ENCODE assay signal across 8 cellular contexts in genomic region chr16:14286381-14287230, GRCh38.
DNase-seq lines count a peak whose midpoint lies in the region; ATAC-seq and TF ChIP-seq lines count a peak whose summit lies in the region.

No MANE protein-coding gene starts in this region.

- no peaks in the 10 kb centered on the region for H3K79me2 ChIP-seq in DND-41 (ENCODE audit: insufficient read depth, low read length)

- H3K9ac ChIP-seq in DND-41 (ENCODE audit: low read depth, low read length) (peak overlapping the region; percentile 64; the same call in 1 of the 2 replicates), mucosa of stomach (ENCODE audit: low read length) (no peak overlapping the region)

- H3K4me3 ChIP-seq in DND-41 (ENCODE audit: low read depth in 1 of 2, low read length in 2 of 2) (peak overlapping the region in 1 of 2 experiments; percentile 64; a peak in 2 of 4 replicates), RWPE2 (ENCODE audit: severe bottlenecking) (peak overlapping the region; percentile 94), mucosa of stomach (ENCODE audit: low read length) (peak overlapping the region; percentile 92)
- H3K4me3 ChIP-seq in effector memory CD4-positive, alpha-beta T cell (ENCODE audit: insufficient read depth, low read depth, low read length, poor library complexity, severe bottlenecking) = peak overlapping the region; percentile 82

- TF ChIP-seq CTCF in DND-41 (IDR thresholded peaks at IDR 0.05; ENCODE audit: borderline replicate concordance, extremely low read depth, low read length, poor library complexity, severe bottlenecking) = no peak
- TF ChIP-seq CTCF in RWPE2 (IDR thresholded peaks at IDR 0.05; ENCODE audit: poor library complexity, severe bottlenecking) = no peak

- H4K20me1 ChIP-seq in DND-41 (ENCODE audit: insufficient read depth, low read length) = no peaks in the 10 kb centered on the region

- H2AFZ ChIP-seq in DND-41 (ENCODE audit: low read depth, low read length) = peak overlapping the region; percentile 2; the same call in 1 of the 2 replicates

- H3K4me2 ChIP-seq in DND-41 (ENCODE audit: insufficient read depth, low read length) = peak overlapping the region; percentile 90

- H3K36me3 ChIP-seq in DND-41 (ENCODE audit: insufficient read depth, low read length) (no peaks in the 10 kb centered on the region), RWPE2 (ENCODE audit: low read depth) (no peaks in the 10 kb centered on the region), mucosa of stomach (ENCODE audit: control insufficient read depth, insufficient read depth, low read length) (no peaks in the 10 kb centered on the region)
- no peaks in the 10 kb centered on the region for H3K36me3 ChIP-seq in effector memory CD4-positive, alpha-beta T cell (ENCODE audit: control insufficient read depth, insufficient read depth, low read length)

- H3K4me1 ChIP-seq in DND-41 (ENCODE audit: insufficient read depth, low read length) (peaks cover 22% of the 10 kb centered on the region), RWPE2 (ENCODE audit: insufficient read depth, poor library complexity, severe bottlenecking) (no peaks in the 10 kb centered on the region), mucosa of stomach (ENCODE audit: control insufficient read depth, insufficient read depth, low read length) (peaks cover 6% of the 10 kb centered on the region)
- no peaks in the 10 kb centered on the region for H3K4me1 ChIP-seq in effector memory CD4-positive, alpha-beta T cell (ENCODE audit: control insufficient read depth, insufficient read depth, low read length, poor library complexity, severe bottlenecking)

- DNase-seq in DND-41 (no peak), RWPE2 (ENCODE audit: low spot score) (no peak), GM19238 (ENCODE audit: insufficient read length, low spot score) (no peak), NCI-H146 treated with DMSO at 0.1 percent for 48 hours (lab: John Stamatoyannopoulos, UW; ENCODE audit: unreplicated experiment) (no peak), NCI-H187 treated with DMSO at 0.1 percent for 48 hours (lab: John Stamatoyannopoulos, UW) (no peak)
- DNase-seq in effector memory CD4-positive, alpha-beta T cell = peak in 2 of 3 donors; percentile 23 to 30

- H3K27me3 ChIP-seq in DND-41 (ENCODE audit: insufficient read depth, low read length, poor library complexity) = no peaks in the 10 kb centered on the region
- no peaks in the 10 kb centered on the region for H3K27me3 ChIP-seq in RWPE2 (ENCODE audit: insufficient read depth, poor library complexity, severe bottlenecking)
- H3K27me3 ChIP-seq in effector memory CD4-positive, alpha-beta T cell (replicated peaks; ENCODE audit: control insufficient read depth, insufficient read depth, low read length, poor library complexity, severe bottlenecking) = no peaks in the 10 kb centered on the region
- no peaks in the 10 kb centered on the region for H3K27me3 ChIP-seq in mucosa of stomach (ENCODE audit: control insufficient read depth, insufficient read depth, low read length)

- H3K27ac ChIP-seq in DND-41 (ENCODE audit: low read length) (no peak overlapping the region), RWPE2 (ENCODE audit: poor library complexity, severe bottlenecking) (no peak overlapping the region)
- H3K27ac ChIP-seq in effector memory CD4-positive, alpha-beta T cell (ENCODE audit: insufficient read depth, low read length, poor library complexity, severe bottlenecking) = peak overlapping the region; percentile 43

- no peak for ATAC-seq in DND-41 (ENCODE audit: insufficient read depth, low read depth)
- peak; percentile 32 for ATAC-seq in GM21717 (IDR thresholded peaks at IDR 0.05; ENCODE audit: unreplicated experiment)
- no peak for ATAC-seq in RWPE2 (ENCODE audit: low read depth)

- peaks cover 13% of the 10 kb centered on the region for H3K9me3 ChIP-seq in DND-41 (ENCODE audit: insufficient read depth, low read length, severe bottlenecking)
- peaks cover 2% of the 10 kb centered on the region for H3K9me3 ChIP-seq in RWPE2 (ENCODE audit: severe bottlenecking)
- H3K9me3 ChIP-seq in effector memory CD4-positive, alpha-beta T cell (ENCODE audit: control insufficient read depth, low read length) = peaks cover 8% of the 10 kb centered on the region
- H3K9me3 ChIP-seq in mucosa of stomach (ENCODE audit: control insufficient read depth, low read length) = peaks cover 5% of the 10 kb centered on the region

Comparison
In these comparisons a context has a peak if more than half of its experiments do, and no peak if none do; other contexts are left out.
1. DNase-seq: peak in effector memory CD4-positive, alpha-beta T cell (2 of 3); none in DND-41 (single experiment), RWPE2 (single experiment), GM19238 (single experiment), NCI-H146 treated with DMSO at 0.1 percent for 48 hours (single experiment) and NCI-H187 treated with DMSO at 0.1 percent for 48 hours (single experiment).